9 cellular contexts compared by ENCODE assay signal in genomic region chr3:23999012-23999641, GRCh38. TPM values are rescaled to one million over a fixed set of nuclear protein-coding genes. Genes with fewer than 3 reads are reported as not detected.
A peak's percentile ranks its signal among the peaks of the same experiment; 100 is the strongest.
DNase-seq lines count a peak whose midpoint lies in the region; ATAC-seq and TF ChIP-seq lines count a peak whose summit lies in the region.
"Had no signal": no experiment of that assay in that cellular context is flagged by ENCODE, and none has a peak within 500 bp of the region (broad histone marks: within the 10 kb centered on the region; RNA-seq: fewer than 3 reads in every experiment).

No MANE protein-coding gene starts in this region.

- peak; percentile 57 for DNase-seq in ELF-1 (ENCODE audit: low read depth, low spot score)
- DNase-seq in HFF-Myc (ENCODE audit: extremely low read depth, low read depth): peak; percentile 47
- peak; percentile 65 for DNase-seq in NCI-H774 (lab: John Stamatoyannopoulos, UW)
- DNase-seq in activated T-cell treated with anti-CD3 and anti-CD28 coated beads for 4 hours: peak; percentile 36
- DNase-seq in fibroblast of pulmonary artery (ENCODE audit: low read depth): peak; percentile 74
- DNase-seq in nucleus accumbens (lab: John Stamatoyannopoulos, UW): peak in 49 of 56 donors; percentile 5 to 91 (median 57)
- DNase-seq in thoracic aorta (ENCODE audit: low spot score): peak; percentile 52

- no peak overlapping the region for H3K4me3 ChIP-seq in HFF-Myc (replicated peaks; ENCODE audit: low read depth, low read length)
- no peak overlapping the region for H3K4me3 ChIP-seq in fibroblast of pulmonary artery (replicated peaks; ENCODE audit: low read depth, low read length)
- peak overlapping the region; percentile 17 for H3K4me3 ChIP-seq in thoracic aorta

- peak; percentile 78 for ATAC-seq in thoracic aorta (ENCODE audit: insufficient number of reproducible peaks, low FRiP score, low read depth)
- no peak for ATAC-seq in HG02623 (IDR thresholded peaks at IDR 0.05; ENCODE audit: unreplicated experiment)

- peak overlapping the region; percentile 7 to 9 for H3K27ac ChIP-seq in thoracic aorta
- H3K27ac ChIP-seq: epithelial cell of prostate had no signal

- no peaks in the 10 kb centered on the region for H3K36me3 ChIP-seq in thoracic aorta

- no peaks in the 10 kb centered on the region for H3K27me3 ChIP-seq in thoracic aorta (replicated peaks; ENCODE audit: insufficient read depth)

- peaks cover 0 to 21% of the 10 kb centered on the region in 2 donors for H3K4me1 ChIP-seq in thoracic aorta (ENCODE audit: control insufficient read depth in 1 of 2, low read depth in 2 of 2)

- no peaks in the 10 kb centered on the region for H3K9me3 ChIP-seq in thoracic aorta

- TF ChIP-seq CTCF in HFF-Myc (IDR thresholded peaks at IDR 0.05; ENCODE audit: low read depth, low read length, missing control alignments) (peak; percentile 90), fibroblast of pulmonary artery (IDR thresholded peaks at IDR 0.05; ENCODE audit: low read length, missing control alignments) (no peak), thoracic aorta (IDR thresholded peaks at IDR 0.05) (peak; percentile 87)

RNA-seq across cellular contexts. Expression of gene NR1D2, which starts 54.0 kb away (rescaled TPM):
- total RNA-seq in thoracic aorta: 10 to 100 TPM; 33.0 to 41.6 TPM
